17 cellular contexts compared by ENCODE assay signal in genomic region chr3:4627651-4628375, GRCh38.
DNase-seq lines count a peak whose midpoint lies in the region; ATAC-seq, FAIRE-seq and TF ChIP-seq lines count a peak whose summit lies in the region.
"Had no signal": no experiment of that assay in that cellular context is flagged by ENCODE, and none has a peak within 500 bp of the region (broad histone marks: within the 10 kb centered on the region; RNA-seq: fewer than 3 reads in every experiment).

No MANE protein-coding gene starts in this region.

- no peaks in the 10 kb centered on the region for H3K36me3 ChIP-seq in K562 (ENCODE audit: control insufficient read depth, insufficient read depth, low read length)
- H3K36me3 ChIP-seq: BE2C had no signal

- H3K27me3 ChIP-seq in K562 (ENCODE audit: control insufficient read depth in 2 of 2, insufficient read depth in 2 of 2, low read length in 2 of 2) = no peaks in the 10 kb centered on the region
- H3K27me3 ChIP-seq: BE2C had no signal

- no peak overlapping the region; a peak in 1 of 4 replicates for H3K9ac ChIP-seq in K562 (ENCODE audit: insufficient read depth in 1 of 2, low read depth in 2 of 2, low read length in 2 of 2)

- no peak for FAIRE-seq in K562 (lab: Jason Lieb, UNC)
- FAIRE-seq: G401.6, GM12892, GM18507, H54 had no signal

- DNase-seq in DMS79 (lab: John Stamatoyannopoulos, UW) (peak; percentile 60), MV-4-11 (lab: John Stamatoyannopoulos, UW) (peak; percentile 8), K562 (ENCODE audit: extremely low read depth in 1 of 4, low spot score in 3 of 4) (no peak), NK-92 (lab: John Stamatoyannopoulos, UW; ENCODE audit: unreplicated experiment) (no peak), COLO829 (ENCODE audit: low spot score) (no peak)
- DNase-seq in activated CD4-positive, alpha-beta T cell treated with anti-CD3 and anti-CD28 coated beads, Interleukin-2, amount 50 U/mL, for 48 hours = no peak
- DNase-seq: BE2C; C1 segment of cervical spinal cord; Calu3; CD4-positive, CD25-positive, alpha-beta regulatory T cell; CD8-positive, alpha-beta memory T cell; HCEC 1CT had no signal

- no peak overlapping the region for H2AFZ ChIP-seq in K562 (ENCODE audit: low read depth, low read length)
- H2AFZ ChIP-seq: GM23338 had no signal

- BruUV-seq in K562 (replicated peaks; lab: Mats Ljungman, UMichigan) = no TSS peak

- no peak for TF ChIP-seq POLR2A in K562 (conservative IDR thresholded peaks at IDR 0.05)

- intact Hi-C loops in K562 (cut with micrococcal nuclease) = loop anchor here (5.0 kb wide), 1 partner anchor 161 kb away; the partner anchor contains the start of gene SUMF1

- no peaks in the 10 kb centered on the region for H4K20me1 ChIP-seq in K562 (replicated peaks; ENCODE audit: control insufficient read depth, insufficient read depth, low read length)

- H3K4me2 ChIP-seq in K562 (ENCODE audit: insufficient read depth, low read length) = no peak overlapping the region
- H3K4me2 ChIP-seq: GM23338 had no signal

- no peak overlapping the region for H3K4me3 ChIP-seq in K562
- H3K4me3 ChIP-seq: GM23338 had no signal

- no peaks in the 10 kb centered on the region for H3K9me1 ChIP-seq in K562 (ENCODE audit: control insufficient read depth, insufficient read depth, low read length)

- CTCF ChIA-PET in K562 (lab: Yijun Ruan, JAX; ENCODE audit: low intra/inter-chr PET ratio) = interaction anchor here (1.3 kb wide), 1 partner anchor 277 kb away, joined by 3 read pairs; no protein-coding TSS in a partner anchor

- POLR2A ChIA-PET in K562 (lab: Yijun Ruan, JAX) = interaction anchor here (0.6 to 1.7 kb wide), 5 partner anchors 14 to 135 kb away, joined by 3 to 4 read pairs (median 4); partner anchors contain the start of gene ITPR1

- no peaks in the 10 kb centered on the region for H3K79me2 ChIP-seq in K562 (ENCODE audit: control insufficient read depth, insufficient read depth, low read length)

- no peak for TF ChIP-seq CTCF in K562 (IDR thresholded peaks at IDR 0.05 in 2 of 3, conservative IDR thresholded peaks at IDR 0.05 in 1 of 3; ENCODE audit: insufficient read depth in 2 of 3, low read depth in 1 of 3, low read length in 3 of 3)

- TF ChIP-seq EP300 in K562 (IDR thresholded peaks at IDR 0.05; ENCODE audit: low read length) = no peak

- WGBS in K562 (ENCODE audit: insufficient coverage, low coverage, missing lambda C conversion rate) = 59% methylated on average over 10 of the region's 10 CpGs

- TF ChIP-seq RAD21 in K562 (CRISPR knock-in tag; conservative IDR thresholded peaks at IDR 0.05 in 1 of 2, IDR thresholded peaks at IDR 0.05 in 1 of 2) = no peak

- peak; percentile 51 for ATAC-seq in K562
- ATAC-seq: GM23338 had no signal

- in situ Hi-C loops in K562 (cut with MboI) = no loop called here

- H3K9me3 ChIP-seq in K562 (replicated peaks; ENCODE audit: control insufficient read depth, insufficient read depth, low read depth, low read length) = no peaks in the 10 kb centered on the region
- H3K9me3 ChIP-seq: BE2C had no signal

- H3K4me1 ChIP-seq in K562 (replicated peaks in 1 of 2; ENCODE audit: control insufficient read depth in 2 of 2, insufficient read depth in 2 of 2, low read length in 2 of 2) = 0 out of 5 replicates have a peak, but pooled peaks cover 0 to 2% of the 10 kb centered on the region in 2 experiments
- H3K4me1 ChIP-seq: BE2C had no signal

- no peak overlapping the region for H3K27ac ChIP-seq in K562 (ENCODE audit: extremely low read depth, low read depth, low read length)

TF ChIP-seq in K562, 482 proteins besides CTCF, POLR2A, EP300 and RAD21:
- TF ChIP-seq ATF3 (IDR thresholded peaks at IDR 0.05) (peak; percentile 12; the same call in 1 of the 2 replicates), ATF3 (CRISPR knock-in tag; conservative IDR thresholded peaks at IDR 0.05) (no peak), CHAMP1 (IDR thresholded peaks at IDR 0.05) (no peak), ZBTB33 (CRISPR knock-in tag; IDR thresholded peaks at IDR 0.05) (peak; percentile 69; the same call in 1 of the 2 replicates), AFF1 (IDR thresholded peaks at IDR 0.05; ENCODE audit: low read depth in 1 of 2, partially characterized antibody in 2 of 2) (no peak), BRD4 (IDR thresholded peaks at IDR 0.05) (no peak), CEBPG (CRISPR knock-in tag; IDR thresholded peaks at IDR 0.05) (no peak), CEBPG (tag; conservative IDR thresholded peaks at IDR 0.05 in 1 of 2, IDR thresholded peaks at IDR 0.05 in 1 of 2) (peak in 1 of 2 experiments; percentile 63; a peak in 2 of 4 replicates), NCOR1 (IDR thresholded peaks at IDR 0.05) (no peak)

Comparison
In these comparisons a context has a peak if more than half of its experiments do, and no peak if none do; other contexts are left out.
1. DNase-seq: peak in DMS79 (single experiment) and MV-4-11 (single experiment); none in K562 (0 of 4), activated CD4-positive, alpha-beta T cell treated with anti-CD3 and anti-CD28 coated beads, Interleukin-2, amount 50 U/mL, for 48 hours (0 of 2), NK-92 (single experiment) and COLO829 (single experiment).